8 cellular contexts compared by ENCODE assay signal in the genomic region with DNA sequence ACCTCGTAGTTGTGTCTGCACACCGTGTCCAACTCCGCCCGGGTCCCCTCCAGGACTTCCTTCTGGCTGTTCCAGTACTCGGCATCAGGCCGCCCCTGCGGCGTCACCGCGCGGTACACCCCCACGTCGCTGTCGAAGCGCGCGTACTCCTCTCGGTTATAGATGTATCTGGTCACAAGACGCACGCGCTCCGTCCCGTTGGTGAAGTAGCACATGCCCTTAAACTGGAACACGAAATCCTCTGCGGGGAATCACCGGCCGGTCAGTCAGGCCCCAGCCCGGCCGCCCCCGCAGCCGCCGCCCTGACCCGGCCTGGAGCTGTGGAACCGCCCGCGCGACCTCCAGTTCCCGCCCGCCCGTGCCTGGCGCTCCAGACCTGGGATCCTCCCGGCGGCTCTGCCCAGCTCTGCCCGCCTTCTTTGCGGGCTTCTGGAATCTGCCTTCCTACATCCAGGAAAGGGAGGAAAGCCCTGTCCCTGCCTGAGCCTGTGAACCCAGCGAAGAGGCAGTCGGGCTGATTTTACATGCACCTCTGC. TPM values are rescaled to one million over a fixed set of nuclear protein-coding genes. Genes with fewer than 3 reads are reported as not detected.
DNase-seq lines count a peak whose midpoint lies in the region; ATAC-seq and TF ChIP-seq lines count a peak whose summit lies in the region.

No MANE protein-coding gene starts in this region.

- H3K4me1 ChIP-seq in upper lobe of left lung = peaks cover 0 to 5% (median 0%) of the 10 kb centered on the region in 4 donors

- H3K9me3 Mint-ChIP-seq in activated naive CD4-positive, alpha-beta T cell treated with anti-CD3 and anti-CD28 coated beads for 36 hours = no peaks in the 10 kb centered on the region

- H3K36me3 Mint-ChIP-seq in activated naive CD4-positive, alpha-beta T cell treated with anti-CD3 and anti-CD28 coated beads for 36 hours (ENCODE audit: low read depth) = no peaks in the 10 kb centered on the region

- CTCF ChIA-PET in activated naive CD4-positive, alpha-beta T cell treated with anti-CD3 and anti-CD28 coated beads for 36 hours (lab: Charles Lee) = no interaction called here

- 1% methylated on average over 22 of the region's 47 CpGs; no CpG with 5 or more reads in 1 of the 2 donors for WGBS in upper lobe of left lung, 2 donors

- peak; percentile 74 for ATAC-seq in upper lobe of left lung (ENCODE audit: low FRiP score in 2 of 2)
- no peak for ATAC-seq in GM21717 (IDR thresholded peaks at IDR 0.05; ENCODE audit: unreplicated experiment)
- ATAC-seq in HG02852 (IDR thresholded peaks at IDR 0.05; ENCODE audit: unreplicated experiment) = no peak

- no peaks in the 10 kb centered on the region for H3K27me3 ChIP-seq in upper lobe of left lung

- H3K9me3 ChIP-seq in upper lobe of left lung = no peaks in the 10 kb centered on the region

- no peak overlapping the region for H3K27ac Mint-ChIP-seq in activated naive CD4-positive, alpha-beta T cell treated with anti-CD3 and anti-CD28 coated beads for 36 hours

- DNase-seq in activated naive CD4-positive, alpha-beta T cell treated with anti-CD3 and anti-CD28 coated beads for 36 hours = peak; percentile 62
- DNase-seq in activated naive CD4-positive, alpha-beta T cell treated with Interleukin-2 at 50 U/mL for 16 hours = no peak
- DNase-seq in activated T-helper 1 cell treated with Interleukin-2 at 50 U/mL for 16 hours (ENCODE audit: low read depth) (peak; percentile 10), kidney tubule cell (ENCODE audit: low spot score) (peak; percentile 21), upper lobe of left lung (peak; percentile 46 to 85), medulla oblongata (ENCODE audit: extremely low spot score) (no peak)

- TF ChIP-seq CTCF in upper lobe of left lung (IDR thresholded peaks at IDR 0.05) = no peak

- TF ChIP-seq POLR2A in upper lobe of left lung (IDR thresholded peaks at IDR 0.05) = no peak

- peaks cover 40% of the 10 kb centered on the region for H3K4me1 Mint-ChIP-seq in activated naive CD4-positive, alpha-beta T cell treated with anti-CD3 and anti-CD28 coated beads for 36 hours (ENCODE audit: low read depth)

- no peak overlapping the region for H3K27ac ChIP-seq in upper lobe of left lung

- intact Hi-C loops in activated naive CD4-positive, alpha-beta T cell treated with anti-CD3 and anti-CD28 coated beads for 36 hours (cut with micrococcal nuclease) = no loop called here

- H3K27me3 Mint-ChIP-seq in activated naive CD4-positive, alpha-beta T cell treated with anti-CD3 and anti-CD28 coated beads for 36 hours (ENCODE audit: low read depth) = peaks cover 32% of the 10 kb centered on the region

- H3K4me3 Mint-ChIP-seq in activated naive CD4-positive, alpha-beta T cell treated with anti-CD3 and anti-CD28 coated beads for 36 hours = peak overlapping the region; percentile 70

- no peaks in the 10 kb centered on the region for H3K36me3 ChIP-seq in upper lobe of left lung

- TF ChIP-seq EP300 in upper lobe of left lung (IDR thresholded peaks at IDR 0.05) = no peak

- peak overlapping the region in 1 of 4 donors; percentile 18 for H3K4me3 ChIP-seq in upper lobe of left lung

RNA-seq across cellular contexts. Expression of gene HLA-DQB1, which starts 1.6 kb away (rescaled TPM):
- 1 to 10 TPM; 6.2 to 7.4 TPM for total RNA-seq in activated naive CD4-positive, alpha-beta T cell treated with anti-CD3 and anti-CD28 coated beads for 36 hours
- 100 to 1,000 TPM in 2 of 6 donors, 10 to 100 TPM in 2, 1 to 10 TPM in 2; 1.0 to 154 (median 36.3) TPM for total RNA-seq in upper lobe of left lung

RNA-seq across cellular contexts. Expression of gene HLA-DQA1, which starts 27.7 kb away (rescaled TPM):
- under 1 TPM; 0.81 to 0.93 TPM for total RNA-seq in activated naive CD4-positive, alpha-beta T cell treated with anti-CD3 and anti-CD28 coated beads for 36 hours
- total RNA-seq in upper lobe of left lung = 100 to 1,000 TPM in 4 of 6 donors, 1 to 10 TPM in 1, not detected in 1; 7.8 to 476 (median 122) TPM

Comparison
In these comparisons a context has a peak if more than half of its experiments do, and no peak if none do; other contexts are left out.
1. DNase-seq: peak in activated naive CD4-positive, alpha-beta T cell treated with anti-CD3 and anti-CD28 coated beads for 36 hours (single experiment), activated T-helper 1 cell treated with Interleukin-2 at 50 U/mL for 16 hours (single experiment), kidney tubule cell (single experiment) and upper lobe of left lung (2 of 2); none in activated naive CD4-positive, alpha-beta T cell treated with Interleukin-2 at 50 U/mL for 16 hours (single experiment) and medulla oblongata (single experiment).
2. ATAC-seq: peak in upper lobe of left lung (2 of 2); none in GM21717 (single experiment) and HG02852 (single experiment).